39 cellular contexts compared by ENCODE assay signal in genomic region chr7:84263106-84263505, GRCh38.
"Had no signal": no experiment of that assay in that cellular context is flagged by ENCODE, and none has a peak within 500 bp of the region (broad histone marks: within the 10 kb centered on the region; RNA-seq: fewer than 3 reads in every experiment).

No MANE protein-coding gene starts in this region.

- H3K27me3 Mint-ChIP-seq: activated naive CD4-positive, alpha-beta T cell treated with anti-CD3 and anti-CD28 coated beads, Interleukin-2, amount 10 ng/mL, durations not matched to agents 7 days and 5 days; activated naive CD4-positive, alpha-beta T cell treated with anti-CD3 and anti-CD28 coated beads, Interleukin-2, amount 50 U/mL, for 24 hours; activated naive CD8-positive, alpha-beta T cell; activated naive CD8-positive, alpha-beta T cell treated with anti-CD3 and anti-CD28 coated beads for 36 hours; activated naive CD8-positive, alpha-beta T cell treated with anti-CD3 and anti-CD28 coated beads, Interleukin-2, amount 10 ng/mL, durations not matched to agents 7 days and 5 days; activated naive CD8-positive, alpha-beta T cell treated with anti-CD3 and anti-CD28 coated beads, Interleukin-2, amount 50 U/mL, for 24 hours; activated T-cell treated with anti-CD3 and anti-CD28 coated beads, Interleukin-2, amount 50 U/mL, for 24 hours; activated T-helper 17 cell treated with anti-CD3 and anti-CD28 coated beads, Interleukin-2, amount 50 U/mL, for 72 hours; brain; central memory CD8-positive, alpha-beta T cell had no signal

- H3K9me3 Mint-ChIP-seq: activated naive CD4-positive, alpha-beta T cell treated with anti-CD3 and anti-CD28 coated beads for 36 hours; activated naive CD4-positive, alpha-beta T cell treated with anti-CD3 and anti-CD28 coated beads, Interleukin-2, amount 10 ng/mL, durations not matched to agents 7 days and 5 days; activated naive CD4-positive, alpha-beta T cell treated with anti-CD3 and anti-CD28 coated beads, Interleukin-2, amount 50 U/mL, for 24 hours; activated naive CD4-positive, alpha-beta T cell treated with anti-CD3 and anti-CD28 coated beads, Interleukin-2, amount 50 U/mL, for 72 hours; activated naive CD8-positive, alpha-beta T cell treated with anti-CD3 and anti-CD28 coated beads for 36 hours; activated naive CD8-positive, alpha-beta T cell treated with anti-CD3 and anti-CD28 coated beads, Interleukin-2, amount 10 ng/mL, durations not matched to agents 7 days and 5 days; activated naive CD8-positive, alpha-beta T cell treated with anti-CD3 and anti-CD28 coated beads, Interleukin-2, amount 50 U/mL, for 24 hours; activated T-cell treated with anti-CD3 and anti-CD28 coated beads, Interleukin-2, amount 50 U/mL, for 24 hours; activated T-cell treated with anti-CD3 and anti-CD28 coated beads, Interleukin-2, amount 50 U/mL, for 4 hours; activated T-helper 1 cell treated with anti-CD3 and anti-CD28 coated beads, Interleukin-12 subunit alpha, Interleukin-12 subunit beta, Interleukin-2, Interleukin-4 antibody, amounts not matched to agents 30 ng/mL and 10 ng/mL and 1 ng/mL, durations not matched to agents 14 hours and 24 hours and 36 hours; activated T-helper 17 cell treated with anti-CD3 and anti-CD28 coated beads, Interleukin-2, amount 50 U/mL, for 72 hours; activated T-helper 2 cell treated with anti-CD3 and anti-CD28 coated beads, Interferon-gamma antibody, Interleukin-2, Interleukin-4, amounts not matched to agents 10 μg/mL and 5 μg/mL and 100 μg/mL, durations not matched to agents 14 hours and 24 hours and 36 hours had no signal

- H3K4me1 Mint-ChIP-seq: activated naive CD4-positive, alpha-beta T cell treated with anti-CD3 and anti-CD28 coated beads, Interleukin-2, amount 10 ng/mL, durations not matched to agents 7 days and 5 days; activated naive CD4-positive, alpha-beta T cell treated with anti-CD3 and anti-CD28 coated beads, Interleukin-2, amount 50 U/mL, for 24 hours; activated naive CD8-positive, alpha-beta T cell treated with anti-CD3 and anti-CD28 coated beads for 36 hours; activated naive CD8-positive, alpha-beta T cell treated with anti-CD3 and anti-CD28 coated beads, Interleukin-2, amount 10 ng/mL, durations not matched to agents 7 days and 5 days; activated naive CD8-positive, alpha-beta T cell treated with anti-CD3 and anti-CD28 coated beads, Interleukin-2, amount 50 U/mL, for 24 hours; activated T-helper 17 cell treated with anti-CD3 and anti-CD28 coated beads, Interleukin-2, amount 50 U/mL, for 72 hours; brain; central memory CD8-positive, alpha-beta T cell had no signal

- H3K27ac ChIP-seq: adrenal gland, ascending aorta, body of pancreas, brain microvascular endothelial cell, breast epithelium, cardiac muscle cell had no signal

- H3K27me3 ChIP-seq: adrenal gland, ascending aorta, body of pancreas, brain microvascular endothelial cell, breast epithelium, cardiac muscle cell had no signal

- FAIRE-seq: bronchial epithelial cell had no signal

- H3K4me1 ChIP-seq: adrenal gland, ascending aorta, body of pancreas, breast epithelium had no signal

- H3K4me3 ChIP-seq: adrenal gland, ascending aorta, body of pancreas, breast epithelium, cardiac muscle cell had no signal

- H3K27ac Mint-ChIP-seq: activated naive CD4-positive, alpha-beta T cell treated with anti-CD3 and anti-CD28 coated beads for 36 hours; activated naive CD4-positive, alpha-beta T cell treated with anti-CD3 and anti-CD28 coated beads, Interleukin-2, amount 10 ng/mL, durations not matched to agents 7 days and 5 days; activated naive CD4-positive, alpha-beta T cell treated with anti-CD3 and anti-CD28 coated beads, Interleukin-2, amount 50 U/mL, for 24 hours; activated naive CD4-positive, alpha-beta T cell treated with anti-CD3 and anti-CD28 coated beads, Interleukin-2, amount 50 U/mL, for 72 hours; activated naive CD8-positive, alpha-beta T cell; activated naive CD8-positive, alpha-beta T cell treated with anti-CD3 and anti-CD28 coated beads for 36 hours; activated naive CD8-positive, alpha-beta T cell treated with anti-CD3 and anti-CD28 coated beads, Interleukin-2, amount 10 ng/mL, durations not matched to agents 7 days and 5 days; activated naive CD8-positive, alpha-beta T cell treated with anti-CD3 and anti-CD28 coated beads, Interleukin-2, amount 50 U/mL, for 24 hours; activated T-cell treated with anti-CD3 and anti-CD28 coated beads, Interleukin-2, amount 50 U/mL, for 24 hours; activated T-cell treated with anti-CD3 and anti-CD28 coated beads, Interleukin-2, amount 50 U/mL, for 72 hours; activated T-helper 1 cell treated with anti-CD3 and anti-CD28 coated beads, Interleukin-12 subunit alpha, Interleukin-12 subunit beta, Interleukin-2, Interleukin-4 antibody, amounts not matched to agents 30 ng/mL and 10 ng/mL and 1 ng/mL, durations not matched to agents 14 hours and 24 hours and 36 hours; activated T-helper 17 cell treated with anti-CD3 and anti-CD28 coated beads, Interleukin-2, amount 50 U/mL, for 72 hours; activated T-helper 2 cell treated with anti-CD3 and anti-CD28 coated beads, Interferon-gamma antibody, Interleukin-2, Interleukin-4, amounts not matched to agents 10 μg/mL and 5 μg/mL and 100 μg/mL, durations not matched to agents 14 hours and 24 hours and 36 hours; brain had no signal

- H3K36me3 ChIP-seq: adrenal gland, ascending aorta, brain microvascular endothelial cell, breast epithelium, cardiac muscle cell had no signal

- H3K36me3 Mint-ChIP-seq: activated naive CD4-positive, alpha-beta T cell treated with anti-CD3 and anti-CD28 coated beads, Interleukin-2, amount 10 ng/mL, durations not matched to agents 7 days and 5 days; activated naive CD4-positive, alpha-beta T cell treated with anti-CD3 and anti-CD28 coated beads, Interleukin-2, amount 50 U/mL, for 24 hours; activated naive CD4-positive, alpha-beta T cell treated with anti-CD3 and anti-CD28 coated beads, Interleukin-2, amount 50 U/mL, for 72 hours; activated naive CD8-positive, alpha-beta T cell; activated naive CD8-positive, alpha-beta T cell treated with anti-CD3 and anti-CD28 coated beads for 36 hours; activated naive CD8-positive, alpha-beta T cell treated with anti-CD3 and anti-CD28 coated beads, Interleukin-2, amount 10 ng/mL, durations not matched to agents 7 days and 5 days; brain had no signal

- DNase-seq: activated effector memory CD4-positive, alpha-beta T cell treated with anti-CD3 and anti-CD28 coated beads, Interleukin-2, amount 50 U/mL, for 16 hours; activated effector memory CD4-positive, alpha-beta T cell treated with Interleukin-2 at 50 U/mL for 16 hours; activated gamma-delta T cell; activated gamma-delta T cell treated with Interleukin-2 at 50 U/mL for 16 hours; activated naive CD4-positive, alpha-beta T cell; activated naive CD4-positive, alpha-beta T cell treated with anti-CD3 and anti-CD28 coated beads for 36 hours; activated naive CD4-positive, alpha-beta T cell treated with anti-CD3 and anti-CD28 coated beads, Interleukin-2, amount 10 ng/mL, durations not matched to agents 7 days and 5 days; activated naive CD4-positive, alpha-beta T cell treated with anti-CD3 and anti-CD28 coated beads, Interleukin-2, amount 50 U/mL, for 16 hours; activated naive CD4-positive, alpha-beta T cell treated with Interleukin-2 at 50 U/mL for 16 hours; activated naive CD8-positive, alpha-beta T cell treated with anti-CD3 and anti-CD28 coated beads for 36 hours; activated naive CD8-positive, alpha-beta T cell treated with anti-CD3 and anti-CD28 coated beads, Interleukin-2, amount 10 ng/mL, durations not matched to agents 7 days and 5 days; activated naive CD8-positive, alpha-beta T cell treated with anti-CD3 and anti-CD28 coated beads, Interleukin-2, amount 50 U/mL, for 24 hours; activated T-cell treated with anti-CD3 and anti-CD28 coated beads, Interleukin-2, amount 50 U/mL, for 1 hour; activated T-cell treated with anti-CD3 and anti-CD28 coated beads, Interleukin-2, amount 50 U/mL, for 24 hours; activated T-cell treated with anti-CD3 and anti-CD28 coated beads, Interleukin-2, amount 50 U/mL, for 4 hours; activated T-cell treated with anti-CD3 and anti-CD28 coated beads, Interleukin-2, amount 50 U/mL, for 48 hours; activated T-cell treated with anti-CD3 and anti-CD28 coated beads, Interleukin-2, amount 50 U/mL, for 72 hours; adrenal gland; amniotic stem cell; amygdala; anterior cingulate cortex; aorta; body of pancreas; brain microvascular endothelial cell; caudate nucleus; central memory CD4-positive, alpha-beta T cell; cerebellar nuclear complex had no signal

- H3K4me3 Mint-ChIP-seq: activated naive CD4-positive, alpha-beta T cell treated with anti-CD3 and anti-CD28 coated beads for 36 hours; activated naive CD4-positive, alpha-beta T cell treated with anti-CD3 and anti-CD28 coated beads, Interleukin-2, amount 10 ng/mL, durations not matched to agents 7 days and 5 days; activated naive CD4-positive, alpha-beta T cell treated with anti-CD3 and anti-CD28 coated beads, Interleukin-2, amount 50 U/mL, for 24 hours; activated naive CD8-positive, alpha-beta T cell; activated naive CD8-positive, alpha-beta T cell treated with anti-CD3 and anti-CD28 coated beads for 36 hours; activated naive CD8-positive, alpha-beta T cell treated with anti-CD3 and anti-CD28 coated beads, Interleukin-2, amount 10 ng/mL, durations not matched to agents 7 days and 5 days; activated naive CD8-positive, alpha-beta T cell treated with anti-CD3 and anti-CD28 coated beads, Interleukin-2, amount 50 U/mL, for 24 hours; activated T-cell treated with anti-CD3 and anti-CD28 coated beads, Interleukin-2, amount 50 U/mL, for 24 hours; activated T-cell treated with anti-CD3 and anti-CD28 coated beads, Interleukin-2, amount 50 U/mL, for 4 hours; activated T-cell treated with anti-CD3 and anti-CD28 coated beads, Interleukin-2, amount 50 U/mL, for 72 hours; activated T-helper 1 cell treated with anti-CD3 and anti-CD28 coated beads, Interleukin-12 subunit alpha, Interleukin-12 subunit beta, Interleukin-2, Interleukin-4 antibody, amounts not matched to agents 30 ng/mL and 10 ng/mL and 1 ng/mL, durations not matched to agents 14 hours and 24 hours and 36 hours; activated T-helper 17 cell treated with anti-CD3 and anti-CD28 coated beads, Interleukin-2, amount 50 U/mL, for 72 hours; brain; central memory CD8-positive, alpha-beta T cell had no signal

- H3K9me3 ChIP-seq: adrenal gland, ascending aorta, body of pancreas, breast epithelium had no signal
